22 cellular contexts compared by ENCODE assay signal in the genomic region with DNA sequence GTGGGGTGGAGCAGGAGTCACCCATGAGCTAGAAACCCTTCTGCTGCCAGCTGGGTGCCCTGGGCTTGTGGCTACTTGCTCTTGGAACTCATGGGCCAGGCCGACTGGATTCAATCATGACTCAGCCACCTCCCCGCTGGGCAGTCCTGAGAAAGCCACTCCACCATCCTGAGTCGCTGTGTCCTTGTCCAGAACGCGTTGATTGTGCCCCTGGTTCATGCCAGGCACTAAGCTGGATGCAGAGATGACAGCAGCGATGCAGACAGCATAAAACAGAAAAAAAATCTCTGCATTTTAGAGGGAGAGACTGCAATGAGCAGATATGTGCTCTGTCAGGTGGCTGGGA. TPM values are rescaled to one million over a fixed set of nuclear protein-coding genes. Genes with fewer than 3 reads are reported as not detected.
DNase-seq lines count a peak whose midpoint lies in the region; ATAC-seq and TF ChIP-seq lines count a peak whose summit lies in the region.
"Had no signal": no experiment of that assay in that cellular context is flagged by ENCODE, and none has a peak within 500 bp of the region (broad histone marks: within the 10 kb centered on the region; RNA-seq: fewer than 3 reads in every experiment).

No MANE protein-coding gene starts in this region.

- H3K4me3 ChIP-seq in PC-3 (ENCODE audit: low read length) (no peak overlapping the region), epithelial cell of esophagus (ENCODE audit: low read length) (no peak overlapping the region), osteoblast (ENCODE audit: insufficient read depth, low read length) (no peak overlapping the region)
- H3K4me3 ChIP-seq: testis had no signal

- H3K9me3 ChIP-seq in PC-3 (ENCODE audit: low read length) = no peaks in the 10 kb centered on the region
- no peaks in the 10 kb centered on the region for H3K9me3 ChIP-seq in osteoblast (ENCODE audit: low read depth, low read length)
- H3K9me3 ChIP-seq: testis had no signal

- H3K27me3 Mint-ChIP-seq in stimulated activated naive B cell treated with anti-CD40 and anti-IgM and Interleukin-4, amounts not matched to agents 10 μg/mL and 1 μg/mL and 100 μg/mL, for 72 hours = peaks cover 30 to 41% of the 10 kb centered on the region in 2 donors

- peaks cover 17% of the 10 kb centered on the region for H3K4me1 ChIP-seq in PC-3 (ENCODE audit: insufficient read depth, low read length)
- peaks cover 20% of the 10 kb centered on the region for H3K4me1 ChIP-seq in osteoblast (ENCODE audit: insufficient read depth, low read length)
- H3K4me1 ChIP-seq: testis had no signal

- no TSS peak for BruUV-seq in PC-3 (replicated peaks; lab: Mats Ljungman, UMichigan)

- H3K27ac ChIP-seq in PC-3 (ENCODE audit: low read length) = no peak overlapping the region
- H3K27ac ChIP-seq in osteoblast (ENCODE audit: low read depth, low read length) = no peak overlapping the region
- H3K27ac ChIP-seq: HL-60, testis had no signal

- H3K4me1 Mint-ChIP-seq in stimulated activated naive B cell treated with anti-CD40 and anti-IgM and Interleukin-4, amounts not matched to agents 10 μg/mL and 1 μg/mL and 100 μg/mL, for 72 hours = peaks cover 14 to 17% of the 10 kb centered on the region in 2 donors

- DNase-seq in ELR (ENCODE audit: low read depth) = peak; percentile 58
- peak; percentile 36 for DNase-seq in PC-3
- DNase-seq in epithelial cell of esophagus (ENCODE audit: low read depth) = peak; percentile 90
- peak; percentile 91 for DNase-seq in osteoblast (ENCODE audit: insufficient read length, low spot score, missing footprints)
- DNase-seq in stimulated activated naive B cell treated with anti-CD40 and anti-IgM and Interleukin-4, amounts not matched to agents 10 μg/mL and 1 μg/mL and 100 μg/mL, for 72 hours = no peak
- DNase-seq in activated CD4-positive, alpha-beta T cell treated with anti-CD3 and anti-CD28 coated beads for 4 hours = no peak
- DNase-seq: C1 segment of cervical spinal cord; endodermal cell; KG1; NCI-H1417; small intestine; stimulated activated CD4-positive, alpha-beta T cell treated with anti-CD3 and anti-CD28 coated beads, Interleukin-4, amount 100 ng/mL, for 4 hours; stimulated activated CD8-positive, alpha-beta memory T cell treated with anti-CD3 and anti-CD28 coated beads, Interleukin-4, amount 100 ng/mL, for 48 hours; testis had no signal

- H4K20me1 ChIP-seq in PC-3 (ENCODE audit: low read length) (no peaks in the 10 kb centered on the region), osteoblast (ENCODE audit: insufficient read depth, low read length) (no peaks in the 10 kb centered on the region)

- no peaks in the 10 kb centered on the region for H3K9me2 ChIP-seq in PC-3 (replicated peaks; ENCODE audit: low read length)

- no peaks in the 10 kb centered on the region for H3K36me3 Mint-ChIP-seq in stimulated activated naive B cell treated with anti-CD40 and anti-IgM and Interleukin-4, amounts not matched to agents 10 μg/mL and 1 μg/mL and 100 μg/mL, for 72 hours

- H3K79me2 ChIP-seq in PC-3 (ENCODE audit: low read length) (no peaks in the 10 kb centered on the region), osteoblast (ENCODE audit: insufficient read depth, low read length) (no peaks in the 10 kb centered on the region)

- no peak overlapping the region for H3K4me3 Mint-ChIP-seq in stimulated activated naive B cell treated with anti-CD40 and anti-IgM and Interleukin-4, amounts not matched to agents 10 μg/mL and 1 μg/mL and 100 μg/mL, for 72 hours
- H3K4me3 Mint-ChIP-seq: endodermal cell; T-helper 2 cell treated with Interferon-gamma antibody and Interleukin-4, amounts not matched to agents 5 μg/mL and 100 μg/mL, for 36 hours had no signal

- TF ChIP-seq CTCF in PC-3 (conservative IDR thresholded peaks at IDR 0.05; ENCODE audit: low read depth, low read length) = no peak
- TF ChIP-seq CTCF in epithelial cell of esophagus (IDR thresholded peaks at IDR 0.05; ENCODE audit: insufficient read depth, low read depth, low read length, missing control alignments) = no peak
- TF ChIP-seq CTCF in osteoblast (IDR thresholded peaks at IDR 0.05; ENCODE audit: extremely low read depth, low read depth, low read length) = no peak

- H2AFZ ChIP-seq in PC-3 (ENCODE audit: low read length) (no peak overlapping the region), osteoblast (ENCODE audit: low read length) (no peak overlapping the region)

- CTCF ChIA-PET in PC-3 (lab: Charles Lee) = no interaction called here

- H3K4me2 ChIP-seq in PC-3 (ENCODE audit: low read length) = no peak overlapping the region
- H3K4me2 ChIP-seq in osteoblast (ENCODE audit: insufficient read depth, low read length) = no peak overlapping the region

- no peak overlapping the region for H3K27ac Mint-ChIP-seq in stimulated activated naive B cell treated with anti-CD40 and anti-IgM and Interleukin-4, amounts not matched to agents 10 μg/mL and 1 μg/mL and 100 μg/mL, for 72 hours
- H3K27ac Mint-ChIP-seq: endodermal cell; T-helper 2 cell treated with Interferon-gamma antibody and Interleukin-4, amounts not matched to agents 5 μg/mL and 100 μg/mL, for 36 hours had no signal

- POLR2A ChIA-PET in PC-3 (lab: Charles Lee; ENCODE audit: unreplicated experiment) = no interaction called here

- H3K27me3 ChIP-seq in PC-3 (ENCODE audit: low read length) (no peaks in the 10 kb centered on the region), osteoblast (ENCODE audit: insufficient read depth, low read length) (no peaks in the 10 kb centered on the region)
- H3K27me3 ChIP-seq: testis had no signal

- no peaks in the 10 kb centered on the region for H3F3A ChIP-seq in PC-3 (ENCODE audit: low read length, unreplicated experiment)

- no peak overlapping the region for H3K9ac ChIP-seq in PC-3 (ENCODE audit: low read length)

- ATAC-seq in PC-3 (peak; percentile 51), GM19397 (IDR thresholded peaks at IDR 0.05; ENCODE audit: unreplicated experiment) (no peak)
- ATAC-seq in stimulated activated naive B cell treated with anti-CD40 and anti-IgM and Interleukin-4, amounts not matched to agents 10 μg/mL and 1 μg/mL and 100 μg/mL, for 72 hours (replicated peaks) = no peak
- ATAC-seq: activated CD4-positive, CD25-positive, alpha-beta regulatory T cell treated with anti-CD3 and anti-CD28 coated beads, Interleukin-2, amount 50 U/mL, for 24 hours; Right ventricle myocardium inferior had no signal

- no peaks in the 10 kb centered on the region for H3K9me3 Mint-ChIP-seq in stimulated activated naive B cell treated with anti-CD40 and anti-IgM and Interleukin-4, amounts not matched to agents 10 μg/mL and 1 μg/mL and 100 μg/mL, for 72 hours
- H3K9me3 Mint-ChIP-seq: endodermal cell; T-helper 2 cell treated with Interferon-gamma antibody and Interleukin-4, amounts not matched to agents 5 μg/mL and 100 μg/mL, for 36 hours had no signal

- intact Hi-C loops in PC-3 (cut with micrococcal nuclease) = no loop called here

- no peaks in the 10 kb centered on the region for H3K36me3 ChIP-seq in PC-3 (ENCODE audit: low read depth, low read length)
- no peaks in the 10 kb centered on the region for H3K36me3 ChIP-seq in osteoblast (ENCODE audit: insufficient read depth, low read length)

RNA-seq across cellular contexts. Expression of a gene that starts 10.6 kb away (rescaled TPM):
- total RNA-seq in PC-3 (2014; rRNA removed) (0.35 and 0.73 TPM in 2 replicates), osteoblast (under 0.01 TPM in 2 replicates)
- total RNA-seq: activated CD8-positive, alpha-beta memory T cell treated with anti-CD3 and anti-CD28 coated beads for 36 hours; frontal cortex; posterior vena cava; Right ventricle myocardium inferior had no signal

RNA-seq across cellular contexts. Expression of a gene that starts 33.4 kb away (rescaled TPM):
- 0.26 TPM in 1 of 2 replicates, not detected in the other for total RNA-seq in PC-3 (2014; rRNA removed)
- not detected in 2 replicates for total RNA-seq in osteoblast
- total RNA-seq: activated CD8-positive, alpha-beta memory T cell treated with anti-CD3 and anti-CD28 coated beads for 36 hours; frontal cortex; posterior vena cava; Right ventricle myocardium inferior had no signal

Comparison
In these comparisons a context has a peak if more than half of its experiments do, and no peak if none do; other contexts are left out.
1. DNase-seq: peak in ELR (single experiment), PC-3 (single experiment), epithelial cell of esophagus (single experiment) and osteoblast (single experiment); none in stimulated activated naive B cell treated with anti-CD40 and anti-IgM and Interleukin-4, amounts not matched to agents 10 μg/mL and 1 μg/mL and 100 μg/mL, for 72 hours (single experiment) and activated CD4-positive, alpha-beta T cell treated with anti-CD3 and anti-CD28 coated beads for 4 hours (0 of 2).